1 cellular context compared by ENCODE assay signal in genomic region chr3:88150371-88150770, GRCh38.
TF ChIP-seq lines count a peak whose summit lies in the region.

No MANE protein-coding gene starts in this region.

TF ChIP-seq in WTC11, 78 proteins besides CTCF, POLR2A, EP300 and RAD21 (continued from another document):
- no peak for TF ChIP-seq ZNF532 (CRISPR knock-in tag; IDR thresholded peaks at IDR 0.05; ENCODE audit: borderline replicate concordance)
- TF ChIP-seq ATF6 (CRISPR knock-in tag; IDR thresholded peaks at IDR 0.05) = no peak
- no peak for TF ChIP-seq SMAD4 (CRISPR knock-in tag; IDR thresholded peaks at IDR 0.05)
- no peak for TF ChIP-seq MXD4 (CRISPR knock-in tag; IDR thresholded peaks at IDR 0.05; ENCODE audit: borderline replicate concordance)
- no peak for TF ChIP-seq NFATC4 (CRISPR knock-in tag; IDR thresholded peaks at IDR 0.05)
- no peak for TF ChIP-seq PRDM15 (CRISPR knock-in tag; IDR thresholded peaks at IDR 0.05)
- no peak for TF ChIP-seq ZBTB43 (CRISPR knock-in tag; IDR thresholded peaks at IDR 0.05)
